In the genomic region with DNA sequence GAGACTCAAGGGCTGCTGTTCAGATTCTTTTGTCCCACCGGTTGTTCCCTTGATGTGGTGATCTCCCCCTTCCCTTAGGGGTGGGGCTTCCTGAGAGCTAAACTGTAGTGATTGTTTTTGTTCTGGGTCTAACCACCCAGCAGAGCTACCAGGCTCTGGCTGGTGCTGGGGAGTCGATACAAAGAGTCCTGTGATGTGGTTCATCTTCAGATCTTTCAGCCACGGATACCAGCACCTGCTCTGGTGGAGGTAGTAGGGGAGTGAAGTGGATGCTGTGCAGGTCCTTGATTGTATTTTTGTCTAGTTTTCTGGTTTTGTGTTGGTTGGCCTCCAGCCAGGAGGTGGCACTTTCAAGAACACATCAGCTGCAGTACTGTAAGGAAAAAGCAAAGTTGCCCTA, we compare ENCODE assay signal across 22 cellular contexts.
"Had no signal": no experiment of that assay in that cellular context is flagged by ENCODE, and none has a peak within 500 bp of the region (broad histone marks: within the 10 kb centered on the region; RNA-seq: fewer than 3 reads in every experiment).

No MANE protein-coding gene starts in this region.

- H3K27ac ChIP-seq: body of pancreas, coronary artery, SK-N-MC, WERI-Rb-1 had no signal

- H3K4me3 Mint-ChIP-seq: activated CD4-positive, alpha-beta T cell treated with anti-CD3 and anti-CD28 coated beads for 36 hours; activated CD8-positive, alpha-beta T cell treated with anti-CD3 and anti-CD28 coated beads for 36 hours; activated naive CD4-positive, alpha-beta T cell treated with anti-CD3 and anti-CD28 coated beads, Interleukin-2, amount 50 U/mL, for 24 hours had no signal

- H3K9me3 ChIP-seq: body of pancreas had no signal

- H3K4me1 ChIP-seq: body of pancreas had no signal

- H3K36me3 Mint-ChIP-seq: activated naive CD4-positive, alpha-beta T cell treated with anti-CD3 and anti-CD28 coated beads, Interleukin-2, amount 50 U/mL, for 24 hours had no signal

- ATAC-seq: activated CD4-positive, alpha-beta T cell treated with anti-CD3 and anti-CD28 coated beads for 36 hours; activated CD8-positive, alpha-beta T cell treated with anti-CD3 and anti-CD28 coated beads for 36 hours; body of pancreas; Panc1; Right ventricle myocardium inferior had no signal

- H3K4me3 ChIP-seq: body of pancreas, coronary artery, SK-N-MC had no signal

- H3K27ac Mint-ChIP-seq: activated CD4-positive, alpha-beta T cell treated with anti-CD3 and anti-CD28 coated beads for 36 hours; activated CD8-positive, alpha-beta T cell treated with anti-CD3 and anti-CD28 coated beads for 36 hours; activated naive CD4-positive, alpha-beta T cell treated with anti-CD3 and anti-CD28 coated beads, Interleukin-2, amount 50 U/mL, for 24 hours had no signal

- H3K4me1 Mint-ChIP-seq: activated CD4-positive, alpha-beta T cell treated with anti-CD3 and anti-CD28 coated beads for 36 hours; activated naive CD4-positive, alpha-beta T cell treated with anti-CD3 and anti-CD28 coated beads, Interleukin-2, amount 50 U/mL, for 24 hours had no signal

- H3K36me3 ChIP-seq: WERI-Rb-1 had no signal

- DNase-seq: activated CD4-positive, alpha-beta T cell treated with anti-CD3 and anti-CD28 coated beads for 36 hours; activated CD4-positive, alpha-beta T cell treated with anti-CD3 and anti-CD28 coated beads, Interleukin-2, amount 50 U/mL, for 1 hour; activated CD8-positive, alpha-beta memory T cell treated with anti-CD3 and anti-CD28 coated beads, Interleukin-2, amount 50 U/mL, for 48 hours; activated CD8-positive, alpha-beta T cell treated with anti-CD3 and anti-CD28 coated beads for 36 hours; activated T-cell treated with anti-CD3 and anti-CD28 coated beads, Interleukin-2, amount 50 U/mL, for 1 hour; aorta; body of pancreas; central memory CD4-positive, alpha-beta T cell; MM.1S; NCI-H1105; NCI-H1436 treated with DMSO at 0.1 percent for 48 hours; NCI-H187; NCI-H2081; NCI-H510A treated with DMSO at 0.1 percent for 48 hours; RPMI8226; T-helper 1 cell; WERI-Rb-1 had no signal

- H3K27me3 Mint-ChIP-seq: activated CD4-positive, alpha-beta T cell treated with anti-CD3 and anti-CD28 coated beads for 36 hours; activated CD8-positive, alpha-beta T cell treated with anti-CD3 and anti-CD28 coated beads for 36 hours; activated naive CD4-positive, alpha-beta T cell treated with anti-CD3 and anti-CD28 coated beads, Interleukin-2, amount 50 U/mL, for 24 hours had no signal

- H3K27me3 ChIP-seq: body of pancreas had no signal
